In the genomic region with DNA sequence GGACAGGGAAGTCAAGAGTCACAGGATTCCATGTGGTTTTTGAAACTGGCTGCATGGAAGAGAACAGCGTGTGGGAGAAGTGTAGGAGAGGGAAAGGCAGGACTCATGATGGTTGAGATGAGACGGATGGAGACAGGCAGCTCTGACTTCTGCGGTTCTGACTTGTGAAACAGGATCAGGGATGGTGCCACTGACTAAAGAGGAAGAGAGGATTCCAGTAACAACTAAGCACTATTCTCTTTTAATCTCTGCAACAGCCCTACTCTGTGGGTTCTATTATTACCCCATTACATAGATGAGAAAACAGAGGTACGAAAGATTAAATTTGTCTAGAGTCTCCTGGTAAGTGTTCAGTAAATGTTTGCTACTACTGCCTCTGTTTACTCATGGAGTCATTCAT, we compare ENCODE assay signal across 11 cellular contexts.
A peak's percentile ranks its signal among the peaks of the same experiment; 100 is the strongest.
DNase-seq lines count a peak whose midpoint lies in the region; ATAC-seq, FAIRE-seq and TF ChIP-seq lines count a peak whose summit lies in the region.
"Had no signal": no experiment of that assay in that cellular context is flagged by ENCODE, and none has a peak within 500 bp of the region (broad histone marks: within the 10 kb centered on the region; RNA-seq: fewer than 3 reads in every experiment).

No MANE protein-coding gene starts in this region.

- intact Hi-C loops in sigmoid colon (cut with DNase I) = loop anchor here (2.0 kb wide), 1 partner anchor 15 kb away; no protein-coding TSS in a partner anchor

- H3K4me3 ChIP-seq in sigmoid colon = no peak overlapping the region

- H3K27me3 ChIP-seq in sigmoid colon = no peaks in the 10 kb centered on the region

- peaks cover 3 to 98% (median 96%) of the 10 kb centered on the region in 4 donors for H3K4me1 ChIP-seq in sigmoid colon

- H3K36me3 ChIP-seq in sigmoid colon = peaks cover 0 to 38% (median 10%) of the 10 kb centered on the region in 4 donors

- no peak overlapping the region for H3K27ac Mint-ChIP-seq in activated T-cell treated with anti-CD3 and anti-CD28 coated beads, Interleukin-2, amount 50 U/mL, for 24 hours

- TF ChIP-seq POLR2A in sigmoid colon (IDR thresholded peaks at IDR 0.05) = no peak

- no peaks in the 10 kb centered on the region for H3K36me3 Mint-ChIP-seq in activated T-cell treated with anti-CD3 and anti-CD28 coated beads, Interleukin-2, amount 50 U/mL, for 24 hours (ENCODE audit: low read depth)

- TF ChIP-seq CTCF in sigmoid colon (IDR thresholded peaks at IDR 0.05) = no peak

- no peak for FAIRE-seq in RCC 7860 (lab: Jason Lieb, UNC)
- FAIRE-seq: bronchial epithelial cell had no signal

- no peaks in the 10 kb centered on the region for H3K9me3 ChIP-seq in sigmoid colon

- WGBS in sigmoid colon, 2 donors = 83 to 84% methylated on average over 4 of the region's 4 CpGs

- H3K27ac ChIP-seq in sigmoid colon = peak overlapping the region; percentile 94 to 99 (median 98)
- H3K27ac ChIP-seq: VCaP had no signal

- no peaks in the 10 kb centered on the region for H3K9me3 Mint-ChIP-seq in activated T-cell treated with anti-CD3 and anti-CD28 coated beads, Interleukin-2, amount 50 U/mL, for 24 hours

- H3K27me3 Mint-ChIP-seq in activated T-cell treated with anti-CD3 and anti-CD28 coated beads, Interleukin-2, amount 50 U/mL, for 24 hours = peaks cover 7% of the 10 kb centered on the region

- peak; percentile 46 for DNase-seq in MV-4-11 (lab: John Stamatoyannopoulos, UW)
- DNase-seq in sigmoid colon = no peak
- no peak for DNase-seq in A172 (ENCODE audit: low spot score)
- no peak for DNase-seq in RCC 7860 (ENCODE audit: low spot score)
- DNase-seq in activated T-cell treated with anti-CD3 and anti-CD28 coated beads, Interleukin-2, amount 50 U/mL, for 24 hours = no peak
- DNase-seq in ureter (ENCODE audit: low spot score) = no peak
- DNase-seq: NCI-H1105 had no signal

- no peak overlapping the region for H3K4me3 Mint-ChIP-seq in activated T-cell treated with anti-CD3 and anti-CD28 coated beads, Interleukin-2, amount 50 U/mL, for 24 hours

- ATAC-seq in GM18873 (IDR thresholded peaks at IDR 0.05; ENCODE audit: low FRiP score, unreplicated experiment) (peak; percentile 60), HG02571 (IDR thresholded peaks at IDR 0.05; ENCODE audit: unreplicated experiment) (peak; percentile 43)

- H3K4me1 Mint-ChIP-seq in activated T-cell treated with anti-CD3 and anti-CD28 coated beads, Interleukin-2, amount 50 U/mL, for 24 hours (ENCODE audit: low read depth) = peaks cover 8% of the 10 kb centered on the region

- no peak for TF ChIP-seq EP300 in sigmoid colon (IDR thresholded peaks at IDR 0.05)
